Comparison of ENCODE assay signal across 17 cellular contexts in the genomic region with DNA sequence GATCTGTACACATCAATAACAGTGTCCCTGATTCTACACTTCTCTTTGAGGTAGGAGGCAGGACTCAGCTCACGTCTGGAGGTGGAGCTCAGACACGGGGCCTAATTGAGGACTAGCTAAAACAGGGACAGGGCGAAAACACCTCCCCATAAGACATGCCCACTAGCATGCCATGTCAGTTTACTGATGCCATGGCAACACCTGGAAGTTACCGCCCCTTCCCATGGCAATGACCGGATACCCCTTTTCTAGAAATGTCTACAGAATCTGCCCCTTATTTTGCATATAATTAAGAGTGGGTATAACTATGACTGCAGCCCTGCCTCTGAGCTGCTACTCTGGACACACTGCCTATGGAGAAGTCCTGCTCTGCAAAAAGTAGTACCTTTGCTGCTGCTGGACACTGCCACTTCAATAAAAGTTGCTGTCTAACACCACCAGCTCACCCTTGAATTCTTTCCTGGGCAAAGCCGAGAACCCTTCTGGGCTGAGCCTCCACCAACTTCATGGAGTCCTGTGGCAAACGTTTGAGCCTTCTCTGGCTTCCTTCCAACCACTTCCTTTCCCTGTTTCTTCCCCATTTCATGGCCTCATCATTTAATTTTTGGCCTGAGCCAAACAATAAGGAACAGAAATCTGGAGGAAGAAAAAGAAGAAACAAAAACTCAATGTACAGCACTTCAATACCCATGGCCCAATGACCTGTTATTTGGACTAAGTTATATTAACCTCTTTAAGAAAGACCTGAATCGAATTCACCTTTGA. TPM values are rescaled to one million over a fixed set of nuclear protein-coding genes. Genes with fewer than 3 reads are reported as not detected.
A peak's percentile ranks its signal among the peaks of the same experiment; 100 is the strongest.
DNase-seq lines count a peak whose midpoint lies in the region; ATAC-seq and TF ChIP-seq lines count a peak whose summit lies in the region.
"Had no signal": no experiment of that assay in that cellular context is flagged by ENCODE, and none has a peak within 500 bp of the region (broad histone marks: within the 10 kb centered on the region; RNA-seq: fewer than 3 reads in every experiment).

No MANE protein-coding gene starts in this region.

- H3K27ac Mint-ChIP-seq in stimulated activated memory B cell treated with anti-CD40 and anti-IgM and Interleukin-4, amounts not matched to agents 10 μg/mL and 1 μg/mL and 100 μg/mL, for 72 hours: peak overlapping the region; percentile 62
- H3K27ac Mint-ChIP-seq: stimulated activated naive CD8-positive, alpha-beta T cell treated with anti-CD3 and anti-CD28 coated beads, Interleukin-15, Interleukin-2, amounts not matched to agents 100 ng/mL and 50 ng/mL, for 24 hours had no signal

- no peak for ATAC-seq in stimulated activated memory B cell treated with anti-CD40 and anti-IgM and Interleukin-4, amounts not matched to agents 10 μg/mL and 1 μg/mL and 100 μg/mL, for 72 hours
- ATAC-seq in HG03354 (IDR thresholded peaks at IDR 0.05; ENCODE audit: poor library complexity, severe bottlenecking, unreplicated experiment): no peak
- no peak for ATAC-seq in GM18519 (IDR thresholded peaks at IDR 0.05; ENCODE audit: low FRiP score, unreplicated experiment)
- ATAC-seq: K562 had no signal

- H3K9me3 Mint-ChIP-seq in stimulated activated memory B cell treated with anti-CD40 and anti-IgM and Interleukin-4, amounts not matched to agents 10 μg/mL and 1 μg/mL and 100 μg/mL, for 72 hours: no peaks in the 10 kb centered on the region
- H3K9me3 Mint-ChIP-seq: stimulated activated naive CD8-positive, alpha-beta T cell treated with anti-CD3 and anti-CD28 coated beads, Interleukin-15, Interleukin-2, amounts not matched to agents 100 ng/mL and 50 ng/mL, for 24 hours had no signal

- no peaks in the 10 kb centered on the region for H3K9me3 ChIP-seq in breast epithelium
- H3K9me3 ChIP-seq in mammary epithelial cell (replicated peaks; ENCODE audit: insufficient read depth, low read length): no peaks in the 10 kb centered on the region
- H3K9me3 ChIP-seq in tibial artery: no peaks in the 10 kb centered on the region

- H2AFZ ChIP-seq in mammary epithelial cell (ENCODE audit: low read depth, low read length): no peak overlapping the region

- no peaks in the 10 kb centered on the region for H3K79me2 ChIP-seq in mammary epithelial cell (ENCODE audit: insufficient read depth, low read length)

- no peaks in the 10 kb centered on the region for H4K20me1 ChIP-seq in mammary epithelial cell (ENCODE audit: insufficient read depth, low read length)

- CTCF ChIA-PET in mammary epithelial cell (lab: Charles Lee; ENCODE audit: low non-redundant PET): no interaction called here

- H3K4me3 ChIP-seq in breast epithelium (no peak overlapping the region), mammary epithelial cell (replicated peaks in 1 of 3; ENCODE audit: insufficient read depth in 1 of 3, low read depth in 2 of 3, low read length in 3 of 3) (no peak overlapping the region), NB4 (ENCODE audit: low read depth, low read length) (no peak overlapping the region), tibial artery (no peak overlapping the region)
- H3K4me3 ChIP-seq: GM23248, K562, skin epidermis had no signal

- peak overlapping the region; percentile 22 to 76 for H3K27ac ChIP-seq in breast epithelium
- no peak overlapping the region for H3K27ac ChIP-seq in mammary epithelial cell (ENCODE audit: insufficient read depth, low read depth, low read length)
- H3K27ac ChIP-seq in caudate nucleus (ENCODE audit: low read depth, low read length): peak overlapping the region; percentile 97
- no peak overlapping the region for H3K27ac ChIP-seq in tibial artery
- H3K27ac ChIP-seq: GM23248 had no signal

- H3K27me3 ChIP-seq in breast epithelium: no peaks in the 10 kb centered on the region
- H3K27me3 ChIP-seq in mammary epithelial cell (ENCODE audit: insufficient read depth, low read length): no peaks in the 10 kb centered on the region
- H3K27me3 ChIP-seq in tibial artery: no peaks in the 10 kb centered on the region

- dilution Hi-C loops in mammary epithelial cell (cut with HindIII; ENCODE audit: low sequenced_read_pairs): no loop called here

- H3K4me3 Mint-ChIP-seq in stimulated activated memory B cell treated with anti-CD40 and anti-IgM and Interleukin-4, amounts not matched to agents 10 μg/mL and 1 μg/mL and 100 μg/mL, for 72 hours: no peak overlapping the region
- H3K4me3 Mint-ChIP-seq: stimulated activated naive CD8-positive, alpha-beta T cell treated with anti-CD3 and anti-CD28 coated beads, Interleukin-15, Interleukin-2, amounts not matched to agents 100 ng/mL and 50 ng/mL, for 24 hours had no signal

- 60% methylated on average over 8 of the region's 8 CpGs for WGBS in mammary epithelial cell (ENCODE audit: low coverage, missing lambda C conversion rate)

- TF ChIP-seq CTCF in breast epithelium (IDR thresholded peaks at IDR 0.05) (no peak), mammary epithelial cell (conservative IDR thresholded peaks at IDR 0.05 in 1 of 2, IDR thresholded peaks at IDR 0.05 in 1 of 2; ENCODE audit: extremely low read depth in 1 of 2, insufficient read depth in 1 of 2, low read depth in 1 of 2, low read length in 2 of 2) (no peak), NB4 (IDR thresholded peaks at IDR 0.05; ENCODE audit: low read depth, low read length) (no peak), tibial artery (IDR thresholded peaks at IDR 0.05) (no peak)

- no peaks in the 10 kb centered on the region for H3K36me3 ChIP-seq in breast epithelium
- H3K36me3 ChIP-seq in mammary epithelial cell (ENCODE audit: insufficient read depth, low read length): no peaks in the 10 kb centered on the region
- H3K36me3 ChIP-seq in tibial artery: no peaks in the 10 kb centered on the region

- no peaks in the 10 kb centered on the region for H3K36me3 Mint-ChIP-seq in stimulated activated memory B cell treated with anti-CD40 and anti-IgM and Interleukin-4, amounts not matched to agents 10 μg/mL and 1 μg/mL and 100 μg/mL, for 72 hours

- peaks cover 40% of the 10 kb centered on the region for H3K4me1 Mint-ChIP-seq in stimulated activated memory B cell treated with anti-CD40 and anti-IgM and Interleukin-4, amounts not matched to agents 10 μg/mL and 1 μg/mL and 100 μg/mL, for 72 hours

- no peaks in the 10 kb centered on the region for H3K27me3 Mint-ChIP-seq in stimulated activated memory B cell treated with anti-CD40 and anti-IgM and Interleukin-4, amounts not matched to agents 10 μg/mL and 1 μg/mL and 100 μg/mL, for 72 hours
- H3K27me3 Mint-ChIP-seq: stimulated activated naive CD8-positive, alpha-beta T cell treated with anti-CD3 and anti-CD28 coated beads, Interleukin-15, Interleukin-2, amounts not matched to agents 100 ng/mL and 50 ng/mL, for 24 hours had no signal

- DNase-seq in breast epithelium (ENCODE audit: low spot score in 2 of 2) (no peak), mammary epithelial cell (no peak), NB4 (ENCODE audit: low read depth) (peak; percentile 49), caudate nucleus (lab: John Stamatoyannopoulos, UW) (no peak), tibial artery (no peak)
- DNase-seq: ACHN; activated gamma-delta T cell; effector CD8-positive, alpha-beta T cell; GM23248; NCI-H1694 treated with DMSO at 0.1 percent for 48 hours; occipital lobe had no signal

- TF ChIP-seq POLR2A in breast epithelium (IDR thresholded peaks at IDR 0.05) (no peak), NB4 (IDR thresholded peaks at IDR 0.05; ENCODE audit: extremely low read depth, insufficient read length) (no peak)

- in situ Hi-C loops in mammary epithelial cell (cut with MboI; ENCODE audit: low sequenced_read_pairs in 2 of 2): no loop called here

- peaks cover 4 to 23% of the 10 kb centered on the region in 2 donors for H3K4me1 ChIP-seq in breast epithelium
- no peaks in the 10 kb centered on the region for H3K4me1 ChIP-seq in mammary epithelial cell (ENCODE audit: insufficient read depth, low read length)
- peaks cover 0 to 24% (median 2%) of the 10 kb centered on the region in 4 donors for H3K4me1 ChIP-seq in tibial artery

- BruUV-seq in mammary epithelial cell (replicated peaks; lab: Mats Ljungman, UMichigan): no TSS peak

- intact Hi-C loops in breast epithelium (cut with DNase I; ENCODE audit: low total_unique reads) (no loop called here), mammary epithelial cell (cut with micrococcal nuclease) (loop anchor here (2.0 to 10.0 kb wide), 3 partner anchors 25 to 359 kb away; no protein-coding TSS in a partner anchor), tibial artery (cut with DNase I; ENCODE audit: low total_unique reads) (loop anchor here (2.0 kb wide), 1 partner anchor 79 kb away; no protein-coding TSS in a partner anchor)

- no peak overlapping the region for H3K4me2 ChIP-seq in mammary epithelial cell (ENCODE audit: insufficient read depth, low read depth, low read length)

- H3K9ac ChIP-seq in mammary epithelial cell (ENCODE audit: insufficient read depth, low read length): no peak overlapping the region
- H3K9ac ChIP-seq: GM23248 had no signal

RNA-seq across cellular contexts. Expression of a gene that starts 21.0 kb away (rescaled TPM):
- total RNA-seq in breast epithelium: 100 to 1,000 TPM; 100 to 110 (median 108) TPM
- total RNA-seq in mammary epithelial cell: 100 to 1,000 TPM; 115 to 193 TPM
- polyA plus RNA-seq in mammary epithelial cell: 339 TPM
- polyA minus RNA-seq in mammary epithelial cell: 289 TPM

RNA-seq across cellular contexts. Expression of a gene that starts 31.6 kb away (rescaled TPM):
- total RNA-seq in breast epithelium: 100 to 1,000 TPM in 1 of 3 donors, 10 to 100 TPM in 2; 34.2 to 157 (median 72.4) TPM
- 10 to 100 TPM; 12.9 to 16.7 TPM for total RNA-seq in mammary epithelial cell
- polyA plus RNA-seq in mammary epithelial cell: 4.3 TPM
- polyA minus RNA-seq in mammary epithelial cell: 27.3 TPM

Comparison
In these comparisons a context has a peak if more than half of its experiments do, and no peak if none do; other contexts are left out.
1. H3K27ac ChIP-seq: peak in breast epithelium (2 of 2) and caudate nucleus (single experiment); none in mammary epithelial cell (single experiment) and tibial artery (0 of 2).